Comparison of ENCODE assay signal across 8 cellular contexts in the genomic region with DNA sequence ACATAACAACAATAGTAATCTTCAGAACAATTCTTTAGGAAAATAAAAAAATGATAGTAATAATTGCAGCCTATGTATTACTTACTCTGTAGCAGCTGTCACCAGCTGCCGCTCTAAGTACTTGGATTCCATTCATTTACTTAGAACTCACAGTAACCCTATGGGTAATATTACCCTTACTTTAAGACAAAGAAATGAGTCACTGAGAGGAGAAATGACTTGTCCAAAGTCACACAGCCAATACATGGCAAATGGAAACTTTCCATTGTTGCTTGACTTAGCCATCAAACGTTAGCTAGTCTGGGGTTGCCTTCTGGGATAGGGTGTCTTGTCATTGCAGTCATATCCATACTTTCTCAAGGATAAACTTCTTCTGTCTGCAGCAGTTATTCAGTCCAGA. TPM values are rescaled to one million over a fixed set of nuclear protein-coding genes. Genes with fewer than 3 reads are reported as not detected.
DNase-seq lines count a peak whose midpoint lies in the region; ATAC-seq and TF ChIP-seq lines count a peak whose summit lies in the region.
"Had no signal": no experiment of that assay in that cellular context is flagged by ENCODE, and none has a peak within 500 bp of the region (broad histone marks: within the 10 kb centered on the region; RNA-seq: fewer than 3 reads in every experiment).

No MANE protein-coding gene starts in this region.

- peak; percentile 25 for DNase-seq in kidney tubule cell (ENCODE audit: low spot score)
- DNase-seq in spleen, result no peak
- no peak for DNase-seq in right cardiac atrium
- no peak for DNase-seq in COLO668 (lab: John Stamatoyannopoulos, UW; ENCODE audit: unreplicated experiment)
- DNase-seq: HFFc6 had no signal

- WGBS in spleen, 5 donors, result 47 to 74% (median 67%) methylated on average over 2 of the region's 2 CpGs
- 65% methylated on average over 2 of the region's 2 CpGs for WGBS in right cardiac atrium

- peak; percentile 52 for ATAC-seq in GM18858 (IDR thresholded peaks at IDR 0.05; ENCODE audit: unreplicated experiment)
- peak; percentile 54 for ATAC-seq in GM21717 (IDR thresholded peaks at IDR 0.05; ENCODE audit: unreplicated experiment)
- peak; percentile 26 for ATAC-seq in HG03571 (IDR thresholded peaks at IDR 0.05; ENCODE audit: unreplicated experiment)
- ATAC-seq in right cardiac atrium, result no peak

- H3K9me3 ChIP-seq in spleen (no peaks in the 10 kb centered on the region), right cardiac atrium (ENCODE audit: control insufficient read depth, low read length) (no peaks in the 10 kb centered on the region)

- TF ChIP-seq CTCF in spleen (IDR thresholded peaks at IDR 0.05 in 8 of 11, conservative IDR thresholded peaks at IDR 0.05 in 3 of 11), result no peak

- H3K36me3 ChIP-seq in spleen, result peaks cover 0 to 6% (median 0%) of the 10 kb centered on the region in 6 donors

- H3K27me3 ChIP-seq in spleen (replicated peaks in 1 of 7) (no peaks in the 10 kb centered on the region), right cardiac atrium (ENCODE audit: control insufficient read depth, insufficient read depth) (no peaks in the 10 kb centered on the region)

- no peak overlapping the region for H3K4me3 ChIP-seq in spleen
- H3K4me3 ChIP-seq in right cardiac atrium (ENCODE audit: low read length), result no peak overlapping the region

- intact Hi-C loops in spleen (cut with DNase I; ENCODE audit: low total_unique reads), result no loop called here
- intact Hi-C loops in right cardiac atrium (cut with DNase I), result loop anchor here in 2 of 4 donors (5.0 to 10.0 kb wide), 3 partner anchors 215 to 225 kb away; partner anchors contain the start of gene CREM (in 1 of the 2)

- H3K27ac ChIP-seq in spleen (no peak overlapping the region), right cardiac atrium (ENCODE audit: low read length) (no peak overlapping the region)

- no peak for TF ChIP-seq POLR2A in spleen (IDR thresholded peaks at IDR 0.05)

- peaks cover 27 to 83% (median 65%) of the 10 kb centered on the region in 6 donors for H3K4me1 ChIP-seq in spleen
- H3K4me1 ChIP-seq in right cardiac atrium (ENCODE audit: control insufficient read depth, insufficient read depth, low read length), result peaks cover 11% of the 10 kb centered on the region

RNA-seq across cellular contexts. Expression of gene CCNY, which starts 3.6 kb away (rescaled TPM):
- total RNA-seq in spleen (10 to 100 TPM; 40.1 to 83.1 (median 55.2) TPM), right cardiac atrium (10 to 100 TPM; 63.7 to 72.1 (median 66.8) TPM)
- polyA plus RNA-seq in spleen (10 to 100 TPM; 21.1 to 32.1 (median 26.5) TPM), right cardiac atrium (27.7 TPM)

Comparison
In these comparisons a context has a peak if more than half of its experiments do, and no peak if none do; other contexts are left out.
1. ATAC-seq: peak in GM18858 (single experiment), GM21717 (single experiment) and HG03571 (single experiment); none in right cardiac atrium (0 of 2).